10 cellular contexts compared by ENCODE assay signal in genomic region chr10:132634241-132634946, GRCh38.
DNase-seq lines count a peak whose midpoint lies in the region; ATAC-seq and TF ChIP-seq lines count a peak whose summit lies in the region.
"Had no signal": no experiment of that assay in that cellular context is flagged by ENCODE, and none has a peak within 500 bp of the region (broad histone marks: within the 10 kb centered on the region; RNA-seq: fewer than 3 reads in every experiment).

No MANE protein-coding gene starts in this region.

- H3K9me3 ChIP-seq in esophagus muscularis mucosa (no peaks in the 10 kb centered on the region), gastrocnemius medialis (no peaks in the 10 kb centered on the region)

- intact Hi-C loops in esophagus muscularis mucosa (cut with DNase I) = loop anchor here (5.0 kb wide), 2 partner anchors 42 to 117 kb away; no protein-coding TSS in a partner anchor
- intact Hi-C loops in gastrocnemius medialis (cut with DNase I; ENCODE audit: low total_unique reads) = no loop called here

- H3K27ac ChIP-seq in esophagus muscularis mucosa (replicated peaks in 1 of 4) (peak overlapping the region; percentile 92 to 98 (median 96)), gastrocnemius medialis (peak overlapping the region; percentile 16 to 99 (median 54))
- H3K27ac ChIP-seq: skin epidermis had no signal

- ATAC-seq in gastrocnemius medialis (no peak), GM21576 (IDR thresholded peaks at IDR 0.05; ENCODE audit: unreplicated experiment) (no peak)

- no peaks in the 10 kb centered on the region for H3K27me3 ChIP-seq in esophagus muscularis mucosa
- no peaks in the 10 kb centered on the region for H3K27me3 ChIP-seq in gastrocnemius medialis

- TF ChIP-seq CTCF in GM10266 (IDR thresholded peaks at IDR 0.05; ENCODE audit: control insufficient read depth, insufficient read depth, low read depth, missing control alignments) (peak; percentile 2), LNCaP clone FGC (IDR thresholded peaks at IDR 0.05; ENCODE audit: control insufficient read depth, extremely low read depth, insufficient read depth) (no peak), esophagus muscularis mucosa (IDR thresholded peaks at IDR 0.05) (no peak), gastrocnemius medialis (IDR thresholded peaks at IDR 0.05 in 4 of 5, conservative IDR thresholded peaks at IDR 0.05 in 1 of 5) (no peak)

- DNase-seq in GM10266 (ENCODE audit: extremely low spot score) (no peak), LNCaP clone FGC (ENCODE audit: low read depth) (peak; percentile 28), esophagus muscularis mucosa (ENCODE audit: extremely low spot score) (no peak), gastrocnemius medialis (peak in 1 of 2 donors; percentile 13), NCI-H2107 (lab: John Stamatoyannopoulos, UW) (no peak), OCI-M1 (lab: John Stamatoyannopoulos, UW) (no peak), NK-92 (lab: John Stamatoyannopoulos, UW; ENCODE audit: unreplicated experiment) (no peak)
- DNase-seq: EL had no signal

- TF ChIP-seq POLR2A in esophagus muscularis mucosa (IDR thresholded peaks at IDR 0.05; ENCODE audit: low read depth) = no peak
- TF ChIP-seq POLR2A in gastrocnemius medialis (IDR thresholded peaks at IDR 0.05) = no peak

- WGBS in esophagus muscularis mucosa = 82% methylated on average over 22 of the region's 22 CpGs

- TF ChIP-seq EP300 in esophagus muscularis mucosa (IDR thresholded peaks at IDR 0.05) = no peak

- in situ Hi-C loops in gastrocnemius medialis (cut with MboI; ENCODE audit: low sequenced_read_pairs in 4 of 4) = loop anchor here (5.0 to 25.0 kb wide), 5 partner anchors 97 to 247 kb away; partner anchors contain the start of genes INPP5A (in 4 of the 4) and PWWP2B (in 3 of the 4)

- H3K36me3 ChIP-seq in esophagus muscularis mucosa (no peaks in the 10 kb centered on the region), gastrocnemius medialis (no peaks in the 10 kb centered on the region)

- H3K4me1 ChIP-seq in esophagus muscularis mucosa (peaks cover 65 to 99% (median 98%) of the 10 kb centered on the region in 4 donors), gastrocnemius medialis (peaks cover 44 to 52% of the 10 kb centered on the region in 2 donors)

- H3K4me3 ChIP-seq in LNCaP clone FGC (ENCODE audit: low read depth, low read length) = no peak overlapping the region
- H3K4me3 ChIP-seq in esophagus muscularis mucosa = no peak overlapping the region
- H3K4me3 ChIP-seq in gastrocnemius medialis = no peak overlapping the region
- H3K4me3 ChIP-seq: skin epidermis had no signal
